28 cellular contexts compared by ENCODE assay signal in the genomic region with DNA sequence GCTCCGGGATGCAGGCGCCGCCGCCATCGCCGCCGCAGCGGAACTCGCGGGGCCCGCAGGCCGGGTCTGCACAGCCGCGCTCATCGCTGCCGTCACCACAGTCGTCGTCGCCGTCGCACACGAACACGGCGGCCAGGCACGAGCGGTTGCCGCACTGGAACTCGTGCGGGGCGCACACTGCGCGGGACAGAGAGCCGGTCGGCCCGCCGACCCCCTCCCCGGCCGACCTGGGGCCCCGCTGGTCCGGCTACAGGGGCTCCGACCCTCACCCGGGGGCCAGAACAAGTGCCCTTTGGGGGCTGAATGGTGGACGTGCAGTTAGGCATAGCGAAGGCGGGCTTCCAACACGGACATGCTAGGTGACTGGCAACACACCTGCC.
"Had no signal": no experiment of that assay in that cellular context is flagged by ENCODE, and none has a peak within 500 bp of the region (broad histone marks: within the 10 kb centered on the region; RNA-seq: fewer than 3 reads in every experiment).

No MANE protein-coding gene starts in this region.

- H3K4me3 Mint-ChIP-seq: activated CD4-positive, alpha-beta T cell treated with anti-CD3 and anti-CD28 coated beads, Interleukin-2, amount 10 ng/mL, durations not matched to agents 24 days and 14 days; activated CD8-positive, alpha-beta T cell treated with anti-CD3 and anti-CD28 coated beads, Interleukin-2, amount 10 ng/mL, durations not matched to agents 7 days and 5 days; activated naive CD4-positive, alpha-beta T cell treated with anti-CD3 and anti-CD28 coated beads for 36 hours; activated T-cell treated with anti-CD3 and anti-CD28 coated beads, Interleukin-2, amount 50 U/mL, for 24 hours; T-helper 1 cell treated with Interleukin-12 subunit alpha and Interleukin-12 subunit beta and Interleukin-4 antibody, amounts not matched to agents 30 μg/mL and 1 μg/mL, for 36 hours; T-helper 2 cell treated with Interferon-gamma antibody and Interleukin-4, amounts not matched to agents 5 μg/mL and 100 μg/mL, for 36 hours had no signal

- H3K9me3 ChIP-seq: adrenal gland, body of pancreas, breast epithelium, Peyer's patch, SJSA1, SK-N-SH had no signal

- H3K36me3 ChIP-seq: adrenal gland, breast epithelium, Peyer's patch had no signal

- H3K27me3 ChIP-seq: adrenal gland, body of pancreas, breast epithelium, Peyer's patch, SJSA1 had no signal

- H3K4me1 ChIP-seq: adrenal gland, body of pancreas, breast epithelium, Peyer's patch, SJSA1 had no signal

- ATAC-seq: activated CD8-positive, alpha-beta T cell treated with anti-CD3 and anti-CD28 coated beads, Interleukin-2, amount 10 ng/mL, durations not matched to agents 7 days and 5 days; activated naive CD4-positive, alpha-beta T cell treated with anti-CD3 and anti-CD28 coated beads, Interleukin-2, amount 50 U/mL, for 72 hours; body of pancreas; PC-3 had no signal

- H3K27ac Mint-ChIP-seq: activated CD4-positive, alpha-beta T cell treated with anti-CD3 and anti-CD28 coated beads, Interleukin-2, amount 10 ng/mL, durations not matched to agents 24 days and 14 days; activated CD8-positive, alpha-beta T cell treated with anti-CD3 and anti-CD28 coated beads, Interleukin-2, amount 10 ng/mL, durations not matched to agents 7 days and 5 days; activated naive CD4-positive, alpha-beta T cell treated with anti-CD3 and anti-CD28 coated beads for 36 hours; activated naive CD4-positive, alpha-beta T cell treated with anti-CD3 and anti-CD28 coated beads, Interleukin-2, amount 50 U/mL, for 72 hours; activated T-cell treated with anti-CD3 and anti-CD28 coated beads, Interleukin-2, amount 50 U/mL, for 24 hours; T-helper 1 cell treated with Interleukin-12 subunit alpha and Interleukin-12 subunit beta and Interleukin-4 antibody, amounts not matched to agents 30 μg/mL and 1 μg/mL, for 36 hours; T-helper 2 cell treated with Interferon-gamma antibody and Interleukin-4, amounts not matched to agents 5 μg/mL and 100 μg/mL, for 36 hours had no signal

- H3K27me3 Mint-ChIP-seq: activated CD4-positive, alpha-beta T cell treated with anti-CD3 and anti-CD28 coated beads, Interleukin-2, amount 10 ng/mL, durations not matched to agents 24 days and 14 days; activated T-cell treated with anti-CD3 and anti-CD28 coated beads, Interleukin-2, amount 50 U/mL, for 24 hours had no signal

- H3K9me3 Mint-ChIP-seq: activated CD4-positive, alpha-beta T cell treated with anti-CD3 and anti-CD28 coated beads, Interleukin-2, amount 10 ng/mL, durations not matched to agents 24 days and 14 days; activated naive CD4-positive, alpha-beta T cell treated with anti-CD3 and anti-CD28 coated beads for 36 hours; activated naive CD4-positive, alpha-beta T cell treated with anti-CD3 and anti-CD28 coated beads, Interleukin-2, amount 50 U/mL, for 72 hours; activated T-cell treated with anti-CD3 and anti-CD28 coated beads, Interleukin-2, amount 50 U/mL, for 24 hours; T-helper 1 cell treated with Interleukin-12 subunit alpha and Interleukin-12 subunit beta and Interleukin-4 antibody, amounts not matched to agents 30 μg/mL and 1 μg/mL, for 36 hours; T-helper 2 cell treated with Interferon-gamma antibody and Interleukin-4, amounts not matched to agents 5 μg/mL and 100 μg/mL, for 36 hours had no signal

- H3K27ac ChIP-seq: adrenal gland, body of pancreas, breast epithelium, Peyer's patch, SJSA1 had no signal

- DNase-seq: activated CD4-positive, alpha-beta T cell treated with anti-CD3 and anti-CD28 coated beads, Interleukin-2, amount 10 ng/mL, durations not matched to agents 24 days and 14 days; activated CD4-positive, alpha-beta T cell treated with anti-CD3 and anti-CD28 coated beads, Interleukin-2, amount 50 U/mL, for 4 hours; activated CD8-positive, alpha-beta T cell treated with anti-CD3 and anti-CD28 coated beads, Interleukin-2, amount 10 ng/mL, durations not matched to agents 7 days and 5 days; activated gamma-delta T cell treated with Interleukin-2 at 50 U/mL for 16 hours; activated naive CD4-positive, alpha-beta T cell treated with anti-CD3 and anti-CD28 coated beads for 36 hours; activated T-cell treated with anti-CD3 and anti-CD28 coated beads, Interleukin-2, amount 50 U/mL, for 24 hours; adrenal gland; body of pancreas; Karpas-422; KBM-7; NCI-H1048; NCI-H1105 treated with DMSO at 0.1 percent for 48 hours; NCI-H1436; NCI-H1694; NCI-H1930; NCI-H2081 treated with DMSO at 0.1 percent for 48 hours; NCI-H226; NCI-H524 treated with DMSO at 0.1 percent for 48 hours; PC-3; Peyer's patch; RPMI8226; SHP77 treated with DMSO at 0.1 percent for 48 hours; SK-N-SH had no signal

- H3K4me3 ChIP-seq: adrenal gland, body of pancreas, breast epithelium, Peyer's patch, SJSA1 had no signal
